ENCODE assay signal across 17 cellular contexts in the genomic region with DNA sequence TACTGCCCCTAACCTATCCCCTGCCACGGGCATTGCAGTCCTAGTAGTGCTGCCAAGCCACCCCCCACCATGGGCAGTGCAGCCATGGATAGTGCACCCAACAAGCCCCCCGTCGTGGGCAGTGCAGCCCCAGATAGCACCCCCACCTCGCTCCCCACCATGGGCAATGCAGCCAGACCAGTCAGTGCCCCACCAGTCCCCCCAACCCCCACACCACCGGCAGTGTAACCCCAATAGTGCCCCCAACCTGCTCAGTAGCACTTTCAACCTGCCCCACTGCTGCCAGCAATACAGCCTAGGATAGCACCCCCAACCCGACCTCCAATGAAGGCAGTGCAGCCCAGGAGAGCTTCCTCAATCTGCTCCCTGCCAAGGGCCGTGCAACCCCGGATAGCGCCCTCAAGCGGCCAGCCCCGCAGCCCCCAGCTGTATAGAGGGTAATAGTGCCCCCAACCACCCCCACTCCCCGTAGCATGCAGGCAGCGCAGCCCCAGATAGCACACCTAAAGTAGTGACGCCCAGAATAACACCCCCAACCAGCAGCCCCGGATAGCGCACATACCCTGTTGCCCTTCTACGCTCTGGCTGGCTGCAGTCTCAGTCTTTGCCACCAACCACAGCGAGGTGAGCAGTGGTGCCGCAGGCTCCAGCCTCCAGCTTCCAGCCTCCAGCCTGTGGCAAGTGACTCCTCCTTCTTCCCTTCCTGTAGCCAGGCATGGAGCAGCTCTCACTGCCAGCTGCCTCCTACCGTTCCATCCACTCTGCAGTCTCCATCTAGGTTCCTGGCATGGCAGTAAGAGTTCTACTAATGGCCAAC. TPM values are rescaled to one million over a fixed set of nuclear protein-coding genes. Genes with fewer than 3 reads are reported as not detected.
DNase-seq lines count a peak whose midpoint lies in the region; ATAC-seq, FAIRE-seq and TF ChIP-seq lines count a peak whose summit lies in the region.
"Had no signal": no experiment of that assay in that cellular context is flagged by ENCODE, and none has a peak within 500 bp of the region (broad histone marks: within the 10 kb centered on the region; RNA-seq: fewer than 3 reads in every experiment).

No MANE protein-coding gene starts in this region.

- peak; percentile 63 for DNase-seq in GM23338 (ENCODE audit: low spot score)
- DNase-seq in H1 (ENCODE audit: low read depth in 1 of 2, low spot score in 2 of 2), result peak in 1 of 2 experiments; percentile 84
- DNase-seq in posterior vena cava (ENCODE audit: low spot score), result peak; percentile 67
- no peak for DNase-seq in HK-2 (ENCODE audit: unreplicated experiment)
- DNase-seq in effector CD8-positive, alpha-beta T cell (lab: John Stamatoyannopoulos, UW), result no peak
- DNase-seq in activated CD4-positive, alpha-beta T cell treated with anti-CD3 and anti-CD28 coated beads for 4 hours, result no peak
- DNase-seq: activated CD8-positive, alpha-beta memory T cell treated with anti-CD3 and anti-CD28 coated beads, Interleukin-2, amount 50 U/mL, for 48 hours; CD4-positive, alpha-beta T cell; glutamatergic neuron; NCI-H1417; psoas muscle; tibial artery had no signal

- ATAC-seq in GM23338, result peak; percentile 83
- no peak for ATAC-seq in HG02981 (IDR thresholded peaks at IDR 0.05; ENCODE audit: unreplicated experiment)

- H3K4me1 ChIP-seq in GM23338 (ENCODE audit: insufficient read depth) (no peaks in the 10 kb centered on the region), OCI-LY3 (ENCODE audit: low read length) (peaks cover 50% of the 10 kb centered on the region), H1 (replicated peaks in 1 of 4; ENCODE audit: control insufficient read depth in 3 of 4, insufficient read depth in 4 of 4, low read length in 3 of 4) (peaks cover 0 to 4% (median 0%) of the 10 kb centered on the region in 4 experiments; a peak in 1 of 7 replicates)
- H3K4me1 ChIP-seq: psoas muscle, tibial artery had no signal

- no peak overlapping the region for H3K14ac ChIP-seq in H1 (ENCODE audit: insufficient read length)

- H3K9ac ChIP-seq in OCI-LY3 (ENCODE audit: low read length) (no peak overlapping the region), H1 (replicated peaks in 1 of 4; ENCODE audit: extremely low read depth in 1 of 4, low read depth in 3 of 4, low read length in 3 of 4) (no peak overlapping the region)

- no peak overlapping the region for H2BK12ac ChIP-seq in H1 (ENCODE audit: low read depth, low read length)

- no peak overlapping the region for H3K4ac ChIP-seq in H1 (replicated peaks; ENCODE audit: insufficient read length, low read depth, low read length)

- H3K36me3 Mint-ChIP-seq in GM23338 (ENCODE audit: low read depth), result no peaks in the 10 kb centered on the region
- H3K36me3 Mint-ChIP-seq: activated naive CD4-positive, alpha-beta T cell treated with anti-CD3 and anti-CD28 coated beads, Interleukin-2, amount 50 U/mL, for 72 hours had no signal

- H3K4me2 ChIP-seq in GM23338 (no peak overlapping the region), OCI-LY3 (ENCODE audit: low read length) (0 out of 2 replicates have a peak overlapping the region, but pooled peaks have one; percentile 90), H1 (ENCODE audit: insufficient read depth in 1 of 2, low read depth in 2 of 2, low read length in 2 of 2) (no peak overlapping the region)

- no peak overlapping the region for H2BK15ac ChIP-seq in H1 (ENCODE audit: low read length)

- H2BK5ac ChIP-seq in H1 (ENCODE audit: low read depth, low read length), result no peak overlapping the region

- H3K18ac ChIP-seq in H1 (ENCODE audit: extremely low read depth, low read length), result no peak overlapping the region

- peaks cover 8% of the 10 kb centered on the region for H3K4me1 Mint-ChIP-seq in GM23338

- peaks cover 7% of the 10 kb centered on the region for H3K27me3 Mint-ChIP-seq in GM23338 (ENCODE audit: insufficient read depth, low read depth, poor library complexity)

- H3K9me3 ChIP-seq in OCI-LY3 (ENCODE audit: insufficient read depth, low read length), result no peaks in the 10 kb centered on the region
- no peaks in the 10 kb centered on the region for H3K9me3 ChIP-seq in H1 (ENCODE audit: insufficient read depth in 2 of 2, low read depth in 1 of 2, low read length in 1 of 2)
- H3K9me3 ChIP-seq: psoas muscle, tibial artery had no signal

- no peak overlapping the region for H3K27ac Mint-ChIP-seq in GM23338
- H3K27ac Mint-ChIP-seq: CD4-positive, alpha-beta T cell had no signal

- H3K36me3 ChIP-seq in GM23338 (ENCODE audit: insufficient read depth) (no peaks in the 10 kb centered on the region), OCI-LY3 (replicated peaks; ENCODE audit: low read depth, low read length) (no peaks in the 10 kb centered on the region), H1 (ENCODE audit: control insufficient read depth in 2 of 4, insufficient read depth in 4 of 4, low read length in 3 of 4) (no peaks in the 10 kb centered on the region)
- H3K36me3 ChIP-seq: tibial artery had no signal

- H3F3A ChIP-seq in GM23338 (replicated peaks; ENCODE audit: low read depth), result no peaks in the 10 kb centered on the region

- no peaks in the 10 kb centered on the region for H4K20me1 ChIP-seq in GM23338 (replicated peaks; ENCODE audit: insufficient read depth)
- H4K20me1 ChIP-seq in OCI-LY3 (ENCODE audit: insufficient read depth, low read length), result peaks cover 3% of the 10 kb centered on the region
- H4K20me1 ChIP-seq in H1 (replicated peaks in 1 of 2; ENCODE audit: control insufficient read depth in 1 of 2, insufficient read depth in 2 of 2, low read length in 2 of 2), result no peaks in the 10 kb centered on the region

- no peak overlapping the region for H4K5ac ChIP-seq in H1 (ENCODE audit: insufficient read length, low read depth, low read length)

- no peak overlapping the region for H3K56ac ChIP-seq in H1 (replicated peaks; ENCODE audit: insufficient read length, low read depth, low read length)

- no peak for FAIRE-seq in H1 (lab: Jason Lieb, UNC)
- FAIRE-seq: endothelial cell of umbilical vein, islet of Langerhans had no signal

- no peak overlapping the region for H2AK5ac ChIP-seq in H1 (ENCODE audit: low read depth, low read length)

- peaks cover 3% of the 10 kb centered on the region; the same call in 1 of the 3 replicates for H3K9me3 Mint-ChIP-seq in GM23338
- H3K9me3 Mint-ChIP-seq: activated naive CD4-positive, alpha-beta T cell treated with anti-CD3 and anti-CD28 coated beads, Interleukin-2, amount 50 U/mL, for 72 hours; CD4-positive, alpha-beta T cell had no signal

- H2AFZ ChIP-seq in GM23338, result 0 out of 2 replicates have a peak overlapping the region, but pooled peaks have one; percentile 52
- no peak overlapping the region for H2AFZ ChIP-seq in OCI-LY3 (ENCODE audit: low read depth, low read length)
- H2AFZ ChIP-seq in H1 (ENCODE audit: low read length), result no peak overlapping the region

- peak; percentile 64 to 65 for TF ChIP-seq CTCF in GM23338 (conservative IDR thresholded peaks at IDR 0.05; ENCODE audit: low read depth in 2 of 2)
- TF ChIP-seq CTCF in OCI-LY3 (IDR thresholded peaks at IDR 0.05; ENCODE audit: low read depth, low read length), result no peak
- TF ChIP-seq CTCF in H1 (IDR thresholded peaks at IDR 0.05; ENCODE audit: control extremely low read depth in 1 of 3, insufficient read depth in 1 of 3, low read depth in 1 of 3, low read length in 3 of 3), result peak; percentile 52 to 75 (median 58)

- TF ChIP-seq RAD21 in H1 (IDR thresholded peaks at IDR 0.05 in 1 of 2, conservative IDR thresholded peaks at IDR 0.05 in 1 of 2; ENCODE audit: low read depth in 2 of 2, low read length in 2 of 2), result peak in 1 of 2 experiments; percentile 45; a peak in 1 of 4 replicates

- no peak overlapping the region; the same call in 1 of the 2 replicates for H4K8ac ChIP-seq in H1 (ENCODE audit: extremely low read depth, insufficient read depth, low read length)

- no peak overlapping the region for H3K4me3 Mint-ChIP-seq in GM23338
- H3K4me3 Mint-ChIP-seq: CD4-positive, alpha-beta T cell had no signal

- TF ChIP-seq EP300 in H1 (IDR thresholded peaks at IDR 0.05; ENCODE audit: borderline replicate concordance in 1 of 2, low read depth in 2 of 2, low read length in 2 of 2), result no peak

- H3K27me3 ChIP-seq in GM23338 (ENCODE audit: insufficient read depth) (no peaks in the 10 kb centered on the region), OCI-LY3 (ENCODE audit: low read depth, low read length) (peaks cover 36% of the 10 kb centered on the region), H1 (replicated peaks in 1 of 4; ENCODE audit: control insufficient read depth in 3 of 4, extremely low read depth in 1 of 4, insufficient read depth in 3 of 4, low read length in 3 of 4) (no peaks in the 10 kb centered on the region; a peak in 1 of 7 replicates)
- H3K27me3 ChIP-seq: tibial artery had no signal

- no peak overlapping the region for H3K23ac ChIP-seq in H1 (ENCODE audit: insufficient read length)

- POLR2A ChIA-PET in H1 (lab: Charles Lee; ENCODE audit: partially characterized antibody), result interaction anchor here (0.6 kb wide), 2 partner anchors 9 to 95 kb away, joined by 3 read pairs; no protein-coding TSS in a partner anchor

- no peak overlapping the region for H2BK20ac ChIP-seq in H1 (ENCODE audit: low read length)

- WGBS in H1 (ENCODE audit: extremely low coverage in 1 of 2, insufficient coverage in 1 of 2, insufficient read length in 1 of 2, insufficient replicate concordance in 2 of 2, low coverage in 1 of 2, low lambda C conversion rate in 2 of 2, missing lambda C conversion rate in 1 of 2), 2 experiments, result 76% methylated on average over 19 of the region's 20 CpGs; no CpG with 5 or more reads in 1 of the 2 experiments

- H3K79me2 ChIP-seq in GM23338 (replicated peaks; ENCODE audit: insufficient read depth) (no peaks in the 10 kb centered on the region), OCI-LY3 (ENCODE audit: low read length) (no peaks in the 10 kb centered on the region), H1 (ENCODE audit: control insufficient read depth in 1 of 2, insufficient read depth in 2 of 2, low read length in 2 of 2) (no peaks in the 10 kb centered on the region)

- H3K4me3 ChIP-seq in GM23338, result no peak overlapping the region
- no peak overlapping the region for H3K4me3 ChIP-seq in OCI-LY3 (ENCODE audit: low read length)
- no peak overlapping the region for H3K4me3 ChIP-seq in H1 (ENCODE audit: extremely low read depth in 1 of 4, insufficient read depth in 2 of 4, low read depth in 3 of 4, low read length in 4 of 4)
- H3K4me3 ChIP-seq: psoas muscle, tibial artery had no signal

- H3K9me2 ChIP-seq in GM23338 (ENCODE audit: insufficient read depth), result no peaks in the 10 kb centered on the region

- H3K27ac ChIP-seq in GM23338 (ENCODE audit: low read depth) (no peak overlapping the region), OCI-LY3 (ENCODE audit: low read length) (no peak overlapping the region), H1 (ENCODE audit: low read depth, low read length) (no peak overlapping the region)
- H3K27ac ChIP-seq: psoas muscle, tibial artery had no signal

- H3K23me2 ChIP-seq in H1 (ENCODE audit: low read depth, low read length), result no peaks in the 10 kb centered on the region

- CTCF ChIA-PET in H1 (lab: Charles Lee; ENCODE audit: partially characterized antibody), result interaction anchor here (0.6 to 3.1 kb wide), 16 partner anchors 9 to 1435 kb away, joined by 3 to 26 read pairs (median 4); no protein-coding TSS in a partner anchor

- no peak overlapping the region for H2BK120ac ChIP-seq in H1 (replicated peaks; ENCODE audit: low read depth, low read length)

- intact Hi-C loops in posterior vena cava (cut with DNase I), result no loop called here

- H4K91ac ChIP-seq in H1 (replicated peaks; ENCODE audit: insufficient read length, low read length), result no peak overlapping the region

- no peak for TF ChIP-seq POLR2A in H1 (IDR thresholded peaks at IDR 0.05; ENCODE audit: control extremely low read depth in 1 of 2, low read depth in 2 of 2, low read length in 2 of 2)

- H3K79me1 ChIP-seq in H1 (ENCODE audit: low read depth, low read length), result no peaks in the 10 kb centered on the region

RNA-seq across cellular contexts. Expression of gene ANKRD62, which starts 45.4 kb away (rescaled TPM):
- total RNA-seq in GM23338 (2014; rRNA removed; shearing (Covaris generic)), result not detected in 2 replicates
- not detected in 2 replicates for polyA plus RNA-seq in GM23338 (2016; fragmentation: Nextera tagmentation; extraction: Ambion mirVana)
- not detected in 2 replicates for total RNA-seq in H1 (2021; fragmentation: NEBNext Ultra II Directional; extraction: Animal tissue kit (Norgen Biotek cat#: 25700))
- not detected in 2 replicates for polyA plus RNA-seq in H1 (2011; rRNA removed)
- not detected for polyA plus RNA-seq in H1 (2011; cell fraction: cytosol; rRNA removed)
- polyA plus RNA-seq in H1 (2011; cell fraction: nucleus; rRNA removed), result not detected
- polyA plus RNA-seq in H1 (2012, experiment 1 of 2), result not detected in 4 replicates
- polyA plus RNA-seq in H1 (2012, experiment 2 of 2), result not detected
- polyA plus RNA-seq in H1 (2013, experiment 1 of 2), result not detected
- polyA plus RNA-seq in H1 (2013, experiment 2 of 2), result 0.04 TPM
- polyA minus RNA-seq in H1 (2011; rRNA and poly(A)+ RNA removed), result not detected in 2 replicates
- not detected for polyA minus RNA-seq in H1 (2011; cell fraction: cytosol; rRNA and poly(A)+ RNA removed)
- not detected for polyA minus RNA-seq in H1 (2011; cell fraction: nucleus; rRNA and poly(A)+ RNA removed)
- under 1 TPM in 1 of 2 donors, not detected in 1; 0.05 TPM for total RNA-seq in posterior vena cava
- total RNA-seq: activated naive CD4-positive, alpha-beta T cell treated with anti-CD3 and anti-CD28 coated beads, Interleukin-2, amount 50 U/mL, for 72 hours; CD4-positive, alpha-beta T cell; endothelial cell of umbilical vein; psoas muscle had no signal
- polyA plus RNA-seq: endothelial cell of umbilical vein, psoas muscle had no signal

Comparison
In these comparisons a context has a peak if more than half of its experiments do, and no peak if none do; other contexts are left out.
1. DNase-seq: peak in GM23338 (single experiment) and posterior vena cava (single experiment); none in HK-2 (single experiment), effector CD8-positive, alpha-beta T cell (single experiment) and activated CD4-positive, alpha-beta T cell treated with anti-CD3 and anti-CD28 coated beads for 4 hours (0 of 2).